ENCODE assay signal across 9 cellular contexts in genomic region chr20:33005132-33005566, GRCh38.
DNase-seq lines count a peak whose midpoint lies in the region; ATAC-seq and TF ChIP-seq lines count a peak whose summit lies in the region.
"Had no signal": no experiment of that assay in that cellular context is flagged by ENCODE, and none has a peak within 500 bp of the region (broad histone marks: within the 10 kb centered on the region; RNA-seq: fewer than 3 reads in every experiment).

No MANE protein-coding gene starts in this region.

- no peak for ATAC-seq in activated CD4-positive, CD25-positive, alpha-beta regulatory T cell treated with anti-CD3 and anti-CD28 coated beads, Interleukin-2, amount 50 U/mL, for 24 hours
- no peak for ATAC-seq in GM19328 (IDR thresholded peaks at IDR 0.05; ENCODE audit: unreplicated experiment)

- H3K27me3 ChIP-seq in effector memory CD4-positive, alpha-beta T cell (replicated peaks; ENCODE audit: control insufficient read depth, insufficient read depth, low read length, poor library complexity, severe bottlenecking): no peaks in the 10 kb centered on the region

- no peaks in the 10 kb centered on the region for H3K9me3 ChIP-seq in effector memory CD4-positive, alpha-beta T cell (ENCODE audit: control insufficient read depth, low read length)

- H3K4me3 ChIP-seq in retinal pigment epithelial cell (ENCODE audit: low read length): no peak overlapping the region
- no peak overlapping the region for H3K4me3 ChIP-seq in effector memory CD4-positive, alpha-beta T cell (ENCODE audit: insufficient read depth, low read depth, low read length, poor library complexity, severe bottlenecking)

- H3K27ac ChIP-seq in effector memory CD4-positive, alpha-beta T cell (ENCODE audit: insufficient read depth, low read length, poor library complexity, severe bottlenecking): no peak overlapping the region

- peak; percentile 40 for DNase-seq in activated CD4-positive, CD25-positive, alpha-beta regulatory T cell treated with anti-CD3 and anti-CD28 coated beads, Interleukin-2, amount 50 U/mL, for 72 hours
- DNase-seq in NAMALWA (ENCODE audit: low spot score): peak; percentile 68
- DNase-seq in central memory CD4-positive, alpha-beta T cell: peak; percentile 28
- no peak for DNase-seq in retinal pigment epithelial cell (ENCODE audit: low read depth)
- DNase-seq in effector memory CD4-positive, alpha-beta T cell: no peak
- DNase-seq in NCI-H345 (lab: John Stamatoyannopoulos, UW): no peak
- DNase-seq: activated gamma-delta T cell treated with Interleukin-2 at 50 U/mL for 16 hours had no signal

- H3K4me1 ChIP-seq in effector memory CD4-positive, alpha-beta T cell (ENCODE audit: control insufficient read depth, insufficient read depth, low read length, poor library complexity, severe bottlenecking): no peaks in the 10 kb centered on the region

- TF ChIP-seq CTCF in retinal pigment epithelial cell (conservative IDR thresholded peaks at IDR 0.05; ENCODE audit: low read depth, low read length): peak; percentile 62

- no peaks in the 10 kb centered on the region for H3K36me3 ChIP-seq in effector memory CD4-positive, alpha-beta T cell (ENCODE audit: control insufficient read depth, insufficient read depth, low read length)

Comparison
In these comparisons a context has a peak if more than half of its experiments do, and no peak if none do; other contexts are left out.
1. DNase-seq: peak in activated CD4-positive, CD25-positive, alpha-beta regulatory T cell treated with anti-CD3 and anti-CD28 coated beads, Interleukin-2, amount 50 U/mL, for 72 hours (single experiment), NAMALWA (single experiment) and central memory CD4-positive, alpha-beta T cell (single experiment); none in retinal pigment epithelial cell (single experiment), effector memory CD4-positive, alpha-beta T cell (0 of 3) and NCI-H345 (single experiment).